In the genomic region with DNA sequence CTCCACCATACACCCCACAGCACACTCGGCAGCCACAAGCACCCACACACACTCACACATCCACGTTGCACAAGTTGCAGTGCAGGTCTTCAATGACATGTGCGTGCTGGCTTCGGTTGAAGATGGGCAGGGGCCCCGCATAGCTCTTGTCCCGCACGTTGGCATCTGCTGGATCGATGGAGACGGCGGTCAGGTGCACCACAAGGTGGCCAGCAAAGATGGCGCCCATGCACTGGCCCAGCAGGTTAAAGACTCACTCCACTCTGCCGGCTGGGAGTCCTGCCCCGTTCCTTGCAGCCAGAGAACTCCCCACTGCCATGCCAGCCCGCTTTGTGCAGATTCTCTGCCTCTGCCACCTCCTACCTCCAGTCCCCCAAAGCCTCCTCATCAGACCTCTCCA, we compare ENCODE assay signal across 33 cellular contexts. TPM values are rescaled to one million over a fixed set of nuclear protein-coding genes. Genes with fewer than 3 reads are reported as not detected.
"Had no signal": no experiment of that assay in that cellular context is flagged by ENCODE, and none has a peak within 500 bp of the region (broad histone marks: within the 10 kb centered on the region; RNA-seq: fewer than 3 reads in every experiment).

No MANE protein-coding gene starts in this region.

- H3K4me3 ChIP-seq: ascending aorta, cardiac muscle cell had no signal

- ATAC-seq: activated CD8-positive, alpha-beta T cell treated with anti-CD3 and anti-CD28 coated beads, Interleukin-2, amount 10 ng/mL, durations not matched to agents 7 days and 5 days; activated naive CD8-positive, alpha-beta T cell treated with anti-CD3 and anti-CD28 coated beads, Interleukin-2, amount 50 U/mL, for 24 hours; activated T-cell treated with anti-CD3 and anti-CD28 coated beads, Interleukin-2, amount 50 U/mL, for 4 hours; activated T-cell treated with anti-CD3 and anti-CD28 coated beads, Interleukin-2, amount 50 U/mL, for 72 hours; activated T-helper 17 cell treated with anti-CD3 and anti-CD28 coated beads, Interleukin-2, amount 50 U/mL, for 72 hours had no signal

- H3K27ac ChIP-seq: ascending aorta, cardiac muscle cell, VCaP had no signal

- DNase-seq: activated B cell treated with CpG ODN at 0.5 μM for 24 hours; activated CD4-positive, alpha-beta memory T cell treated with anti-CD3 and anti-CD28 coated beads, Interleukin-2, amount 10 ng/mL, durations not matched to agents 7 days and 5 days; activated CD4-positive, alpha-beta T cell treated with anti-CD3 and anti-CD28 coated beads for 4 hours; activated CD4-positive, alpha-beta T cell treated with anti-CD3 and anti-CD28 coated beads, Interleukin-2, amount 10 ng/mL, durations not matched to agents 24 days and 14 days; activated CD4-positive, alpha-beta T cell treated with anti-CD3 and anti-CD28 coated beads, Interleukin-2, amount 50 U/mL, for 1 hour; activated CD4-positive, alpha-beta T cell treated with anti-CD3 and anti-CD28 coated beads, Interleukin-2, amount 50 U/mL, for 48 hours; activated CD4-positive, CD25-positive, alpha-beta regulatory T cell treated with anti-CD3 and anti-CD28 coated beads, Interleukin-2, amount 50 U/mL, for 72 hours; activated CD8-positive, alpha-beta memory T cell treated with anti-CD3 and anti-CD28 coated beads, Interleukin-2, amount 50 U/mL, for 4 hours; activated CD8-positive, alpha-beta T cell treated with anti-CD3 and anti-CD28 coated beads, Interleukin-2, amount 10 ng/mL, durations not matched to agents 7 days and 5 days; activated effector memory CD4-positive, alpha-beta T cell treated with anti-CD3 and anti-CD28 coated beads, Interleukin-2, amount 50 U/mL, for 16 hours; activated gamma-delta T cell treated with Interleukin-2 at 50 U/mL for 16 hours; activated naive CD4-positive, alpha-beta T cell; activated naive CD4-positive, alpha-beta T cell treated with anti-CD3 and anti-CD28 coated beads, Interleukin-2, amount 10 ng/mL, durations not matched to agents 7 days and 5 days; activated naive CD8-positive, alpha-beta T cell treated with anti-CD3 and anti-CD28 coated beads, Interleukin-2, amount 10 ng/mL, durations not matched to agents 7 days and 5 days; activated naive CD8-positive, alpha-beta T cell treated with anti-CD3 and anti-CD28 coated beads, Interleukin-2, amount 50 U/mL, for 24 hours; activated T-cell treated with anti-CD3 and anti-CD28 coated beads for 4 hours; activated T-cell treated with anti-CD3 and anti-CD28 coated beads, Interleukin-2, amount 50 U/mL, for 1 hour; activated T-cell treated with anti-CD3 and anti-CD28 coated beads, Interleukin-2, amount 50 U/mL, for 4 hours; activated T-cell treated with anti-CD3 and anti-CD28 coated beads, Interleukin-2, amount 50 U/mL, for 72 hours; amygdala; anterior cingulate cortex; caudate nucleus; cerebellar nuclear complex; T-helper 1 cell; T-helper 2 cell; T-helper 9 cell had no signal

- H3K9me3 ChIP-seq: ascending aorta had no signal

- H3K27me3 ChIP-seq: ascending aorta, cardiac muscle cell had no signal

- H3K36me3 ChIP-seq: ascending aorta, cardiac muscle cell had no signal

RNA-seq across cellular contexts. Expression of a gene that starts 7.6 kb away (rescaled TPM):
- total RNA-seq: activated B cell treated with CpG ODN at 0.5 μM for 24 hours; activated CD4-positive, alpha-beta memory T cell treated with anti-CD3 and anti-CD28 coated beads, Interleukin-2, amount 10 ng/mL, durations not matched to agents 7 days and 5 days; activated CD4-positive, alpha-beta T cell treated with anti-CD3 and anti-CD28 coated beads, Interleukin-2, amount 10 ng/mL, durations not matched to agents 24 days and 14 days; activated CD8-positive, alpha-beta memory T cell treated with anti-CD3 and anti-CD28 coated beads for 36 hours; activated CD8-positive, alpha-beta T cell treated with anti-CD3 and anti-CD28 coated beads, Interleukin-2, amount 10 ng/mL, durations not matched to agents 7 days and 5 days; activated naive CD8-positive, alpha-beta T cell treated with anti-CD3 and anti-CD28 coated beads, Interleukin-2, amount 10 ng/mL, durations not matched to agents 7 days and 5 days; activated T-helper 1 cell treated with anti-CD3 and anti-CD28 coated beads, Interleukin-12 subunit alpha, Interleukin-12 subunit beta, Interleukin-2, Interleukin-4 antibody, amounts not matched to agents 30 ng/mL and 10 ng/mL and 1 ng/mL, durations not matched to agents 14 hours and 24 hours and 36 hours; bronchial epithelial cell had no signal

RNA-seq across cellular contexts. Expression of a gene that starts 30.0 kb away (rescaled TPM):
- total RNA-seq: activated CD4-positive, alpha-beta memory T cell treated with anti-CD3 and anti-CD28 coated beads, Interleukin-2, amount 10 ng/mL, durations not matched to agents 7 days and 5 days; activated CD8-positive, alpha-beta T cell treated with anti-CD3 and anti-CD28 coated beads, Interleukin-2, amount 10 ng/mL, durations not matched to agents 7 days and 5 days; activated naive CD8-positive, alpha-beta T cell treated with anti-CD3 and anti-CD28 coated beads, Interleukin-2, amount 10 ng/mL, durations not matched to agents 7 days and 5 days had no signal
